ENCODE assay signal across 8 cellular contexts in the genomic region with DNA sequence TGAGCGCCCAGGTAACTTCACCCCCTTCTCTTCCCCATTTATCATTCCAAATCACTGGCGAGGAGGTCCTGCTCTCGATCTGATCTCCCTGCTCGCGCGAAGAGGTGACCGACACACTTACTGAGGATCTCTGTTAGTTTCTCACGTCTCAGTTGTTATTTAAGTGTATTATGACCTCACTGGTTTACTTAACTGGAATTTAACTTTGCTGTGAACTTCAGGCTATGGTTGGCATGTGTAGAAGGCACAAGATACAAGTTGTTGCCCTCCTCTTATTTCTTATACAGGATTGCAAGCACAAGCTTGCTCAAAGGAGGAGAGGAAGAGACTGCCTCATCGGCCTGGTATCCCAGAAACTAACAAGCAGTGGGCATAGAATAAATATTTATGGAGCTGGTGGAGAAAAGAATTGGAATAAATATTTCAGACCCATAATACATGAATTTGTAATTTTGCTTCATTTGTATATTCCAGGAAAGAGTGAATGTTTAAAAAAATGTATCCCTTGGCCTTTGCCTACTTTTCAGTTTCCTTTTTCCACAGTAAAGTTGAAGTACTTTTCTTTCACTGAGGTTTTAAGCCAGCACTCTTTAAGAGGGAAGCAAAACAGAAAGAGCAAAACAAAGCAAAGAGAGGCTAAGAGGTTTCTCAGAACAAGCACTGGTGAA. TPM values are rescaled to one million over a fixed set of nuclear protein-coding genes. Genes with fewer than 3 reads are reported as not detected.
DNase-seq lines count a peak whose midpoint lies in the region; ATAC-seq and TF ChIP-seq lines count a peak whose summit lies in the region.

No MANE protein-coding gene starts in this region.

- no peaks in the 10 kb centered on the region for H3K9me3 Mint-ChIP-seq in CD4-positive, alpha-beta T cell

- CTCF ChIA-PET in CD4-positive, alpha-beta T cell (lab: Charles Lee): no interaction called here

- peaks cover 32% of the 10 kb centered on the region for H3K27me3 ChIP-seq in CD4-positive, alpha-beta T cell (ENCODE audit: control insufficient read depth, insufficient read depth, low read length)

- POLR2A ChIA-PET in CD4-positive, alpha-beta T cell (lab: Charles Lee): no interaction called here

- peaks cover 56% of the 10 kb centered on the region for H3K27me3 Mint-ChIP-seq in CD4-positive, alpha-beta T cell

- peak overlapping the region; percentile 75 for H3K27ac Mint-ChIP-seq in CD4-positive, alpha-beta T cell

- no peaks in the 10 kb centered on the region for H3K9me3 ChIP-seq in CD4-positive, alpha-beta T cell (ENCODE audit: control insufficient read depth, low read length)

- intact Hi-C loops in CD4-positive, alpha-beta T cell (cut with DNase I, micrococcal nuclease): no loop called here

- no peak for DNase-seq in CD4-positive, alpha-beta T cell
- DNase-seq in KG1 (lab: John Stamatoyannopoulos, UW): peak; percentile 17
- peak; percentile 15 for DNase-seq in cerebellum (ENCODE audit: low spot score)
- no peak for DNase-seq in left lobe of liver (ENCODE audit: low spot score)
- DNase-seq in substantia nigra (lab: John Stamatoyannopoulos, UW): peak in 3 of 49 donors; percentile 36 to 67 (median 45)
- DNase-seq in effector CD8-positive, alpha-beta T cell (lab: John Stamatoyannopoulos, UW): no peak

- H3K4me3 Mint-ChIP-seq in CD4-positive, alpha-beta T cell: peak overlapping the region; percentile 87

- no peak for ATAC-seq in CD4-positive, alpha-beta T cell (ENCODE audit: poor library complexity)
- ATAC-seq in left lobe of liver (peak; percentile 2), GM19455 (IDR thresholded peaks at IDR 0.05; ENCODE audit: unreplicated experiment) (no peak), GM19324 (IDR thresholded peaks at IDR 0.05; ENCODE audit: low FRiP score, unreplicated experiment) (no peak)

- no peaks in the 10 kb centered on the region for H3K36me3 Mint-ChIP-seq in CD4-positive, alpha-beta T cell (ENCODE audit: low read depth)

- TF ChIP-seq CTCF in CD4-positive, alpha-beta T cell (IDR thresholded peaks at IDR 0.05): no peak

- no peak overlapping the region for H3K27ac ChIP-seq in CD4-positive, alpha-beta T cell (ENCODE audit: low read depth, low read length)
- peak overlapping the region; percentile 60 for H3K27ac ChIP-seq in substantia nigra (ENCODE audit: low read depth, low read length, poor library complexity, severe bottlenecking)

- H3K4me1 Mint-ChIP-seq in CD4-positive, alpha-beta T cell (ENCODE audit: low read depth): peaks cover 35% of the 10 kb centered on the region

RNA-seq across cellular contexts. Expression of a gene that starts 1.3 kb away (rescaled TPM):
- 1 to 10 TPM; 3.7 to 4.6 TPM for total RNA-seq in CD4-positive, alpha-beta T cell
- total RNA-seq in cerebellum (23.7 TPM), left lobe of liver (25.0 TPM)

Comparison
In these comparisons a context has a peak if more than half of its experiments do, and no peak if none do; other contexts are left out.
1. DNase-seq: peak in KG1 (single experiment) and cerebellum (single experiment); none in CD4-positive, alpha-beta T cell (0 of 10), left lobe of liver (single experiment) and effector CD8-positive, alpha-beta T cell (single experiment).